Comparison of ENCODE assay signal across 8 cellular contexts in genomic region chr12:57519758-57520007, GRCh38. TPM values are rescaled to one million over a fixed set of nuclear protein-coding genes. Genes with fewer than 3 reads are reported as not detected.
DNase-seq lines count a peak whose midpoint lies in the region; FAIRE-seq lines count a peak whose summit lies in the region.

No MANE protein-coding gene starts in this region.

- peak overlapping the region; percentile 100 for H3K27ac Mint-ChIP-seq in activated T-helper 1 cell treated with anti-CD3 and anti-CD28 coated beads, Interleukin-12 subunit alpha, Interleukin-12 subunit beta, Interleukin-2, Interleukin-4 antibody, amounts not matched to agents 30 ng/mL and 10 ng/mL and 1 ng/mL, durations not matched to agents 14 hours and 24 hours and 36 hours
- peak overlapping the region; percentile 99 for H3K27ac Mint-ChIP-seq in stimulated activated naive CD8-positive, alpha-beta T cell treated with anti-CD3 and anti-CD28 coated beads, Interleukin-15, Interleukin-2, amounts not matched to agents 100 ng/mL and 50 ng/mL, for 24 hours

- intact Hi-C loops in activated T-helper 1 cell treated with anti-CD3 and anti-CD28 coated beads, Interleukin-12 subunit alpha, Interleukin-12 subunit beta, Interleukin-2, Interleukin-4 antibody, amounts not matched to agents 30 ng/mL and 10 ng/mL and 1 ng/mL, durations not matched to agents 14 hours and 24 hours and 36 hours (cut with micrococcal nuclease), result loop anchor here (1.0 to 5.0 kb wide), 9 partner anchors 31 to 1592 kb away; partner anchors contain the start of genes ARHGAP9, CTDSP2, GLI1 and MARS1

- peak; percentile 35 for DNase-seq in activated CD8-positive, alpha-beta memory T cell treated with anti-CD3 and anti-CD28 coated beads, Interleukin-2, amount 50 U/mL, for 4 hours
- no peak for DNase-seq in activated CD8-positive, alpha-beta memory T cell treated with anti-CD3 and anti-CD28 coated beads for 24 hours
- no peak for DNase-seq in activated T-helper 1 cell treated with anti-CD3 and anti-CD28 coated beads, Interleukin-12 subunit alpha, Interleukin-12 subunit beta, Interleukin-2, Interleukin-4 antibody, amounts not matched to agents 30 ng/mL and 10 ng/mL and 1 ng/mL, durations not matched to agents 14 hours and 24 hours and 36 hours (ENCODE audit: low spot score)
- DNase-seq in urothelium cell line (ENCODE audit: low spot score), result no peak
- no peak for DNase-seq in NCI-H2081 treated with DMSO at 0.1 percent for 48 hours (lab: John Stamatoyannopoulos, UW)
- no peak for DNase-seq in DMS153 treated with DMSO at 0.1 percent for 48 hours (lab: John Stamatoyannopoulos, UW; ENCODE audit: unreplicated experiment)

- peak overlapping the region; percentile 97 for H3K4me3 Mint-ChIP-seq in activated T-helper 1 cell treated with anti-CD3 and anti-CD28 coated beads, Interleukin-12 subunit alpha, Interleukin-12 subunit beta, Interleukin-2, Interleukin-4 antibody, amounts not matched to agents 30 ng/mL and 10 ng/mL and 1 ng/mL, durations not matched to agents 14 hours and 24 hours and 36 hours
- H3K4me3 Mint-ChIP-seq in stimulated activated naive CD8-positive, alpha-beta T cell treated with anti-CD3 and anti-CD28 coated beads, Interleukin-15, Interleukin-2, amounts not matched to agents 100 ng/mL and 50 ng/mL, for 24 hours, result peak overlapping the region; percentile 85

- no peaks in the 10 kb centered on the region for H3K9me3 Mint-ChIP-seq in activated T-helper 1 cell treated with anti-CD3 and anti-CD28 coated beads, Interleukin-12 subunit alpha, Interleukin-12 subunit beta, Interleukin-2, Interleukin-4 antibody, amounts not matched to agents 30 ng/mL and 10 ng/mL and 1 ng/mL, durations not matched to agents 14 hours and 24 hours and 36 hours
- no peaks in the 10 kb centered on the region for H3K9me3 Mint-ChIP-seq in stimulated activated naive CD8-positive, alpha-beta T cell treated with anti-CD3 and anti-CD28 coated beads, Interleukin-15, Interleukin-2, amounts not matched to agents 100 ng/mL and 50 ng/mL, for 24 hours

- H3K27me3 Mint-ChIP-seq in activated T-helper 1 cell treated with anti-CD3 and anti-CD28 coated beads, Interleukin-12 subunit alpha, Interleukin-12 subunit beta, Interleukin-2, Interleukin-4 antibody, amounts not matched to agents 30 ng/mL and 10 ng/mL and 1 ng/mL, durations not matched to agents 14 hours and 24 hours and 36 hours (ENCODE audit: insufficient read depth), result no peaks in the 10 kb centered on the region
- H3K27me3 Mint-ChIP-seq in stimulated activated naive CD8-positive, alpha-beta T cell treated with anti-CD3 and anti-CD28 coated beads, Interleukin-15, Interleukin-2, amounts not matched to agents 100 ng/mL and 50 ng/mL, for 24 hours, result no peaks in the 10 kb centered on the region

- peaks cover 62% of the 10 kb centered on the region for H3K4me1 Mint-ChIP-seq in activated T-helper 1 cell treated with anti-CD3 and anti-CD28 coated beads, Interleukin-12 subunit alpha, Interleukin-12 subunit beta, Interleukin-2, Interleukin-4 antibody, amounts not matched to agents 30 ng/mL and 10 ng/mL and 1 ng/mL, durations not matched to agents 14 hours and 24 hours and 36 hours (ENCODE audit: low read depth)
- peaks cover 59% of the 10 kb centered on the region for H3K4me1 Mint-ChIP-seq in stimulated activated naive CD8-positive, alpha-beta T cell treated with anti-CD3 and anti-CD28 coated beads, Interleukin-15, Interleukin-2, amounts not matched to agents 100 ng/mL and 50 ng/mL, for 24 hours (ENCODE audit: low read depth)

- peaks cover 48% of the 10 kb centered on the region for H3K36me3 Mint-ChIP-seq in activated T-helper 1 cell treated with anti-CD3 and anti-CD28 coated beads, Interleukin-12 subunit alpha, Interleukin-12 subunit beta, Interleukin-2, Interleukin-4 antibody, amounts not matched to agents 30 ng/mL and 10 ng/mL and 1 ng/mL, durations not matched to agents 14 hours and 24 hours and 36 hours (ENCODE audit: low read depth)
- peaks cover 56% of the 10 kb centered on the region for H3K36me3 Mint-ChIP-seq in stimulated activated naive CD8-positive, alpha-beta T cell treated with anti-CD3 and anti-CD28 coated beads, Interleukin-15, Interleukin-2, amounts not matched to agents 100 ng/mL and 50 ng/mL, for 24 hours (ENCODE audit: low read depth)

- peak overlapping the region; percentile 86 for H3K4me3 ChIP-seq in iPS-11a (ENCODE audit: low read depth, low read length)

- no peak for FAIRE-seq in urothelium cell line (lab: Jason Lieb, UNC)

RNA-seq across cellular contexts. Expression of gene DDIT3, which starts 0.6 kb away (rescaled TPM):
- 17.8 and 18.1 TPM in 2 replicates for total RNA-seq in activated T-helper 1 cell treated with anti-CD3 and anti-CD28 coated beads, Interleukin-12 subunit alpha, Interleukin-12 subunit beta, Interleukin-2, Interleukin-4 antibody, amounts not matched to agents 30 ng/mL and 10 ng/mL and 1 ng/mL, durations not matched to agents 14 hours and 24 hours and 36 hours

RNA-seq across cellular contexts. Expression of gene MBD6, which starts 2.9 kb away (rescaled TPM):
- 63.3 and 66.8 TPM in 2 replicates for total RNA-seq in activated T-helper 1 cell treated with anti-CD3 and anti-CD28 coated beads, Interleukin-12 subunit alpha, Interleukin-12 subunit beta, Interleukin-2, Interleukin-4 antibody, amounts not matched to agents 30 ng/mL and 10 ng/mL and 1 ng/mL, durations not matched to agents 14 hours and 24 hours and 36 hours

RNA-seq across cellular contexts. Expression of gene DCTN2, which starts 27.3 kb away (rescaled TPM):
- 78.6 and 83.5 TPM in 2 replicates for total RNA-seq in activated T-helper 1 cell treated with anti-CD3 and anti-CD28 coated beads, Interleukin-12 subunit alpha, Interleukin-12 subunit beta, Interleukin-2, Interleukin-4 antibody, amounts not matched to agents 30 ng/mL and 10 ng/mL and 1 ng/mL, durations not matched to agents 14 hours and 24 hours and 36 hours

RNA-seq across cellular contexts. Expression of gene KIF5A, which starts 30.2 kb away (rescaled TPM):
- total RNA-seq in activated T-helper 1 cell treated with anti-CD3 and anti-CD28 coated beads, Interleukin-12 subunit alpha, Interleukin-12 subunit beta, Interleukin-2, Interleukin-4 antibody, amounts not matched to agents 30 ng/mL and 10 ng/mL and 1 ng/mL, durations not matched to agents 14 hours and 24 hours and 36 hours, result 2.4 TPM in 2 replicates

RNA-seq across cellular contexts. Expression of gene MARS1, which starts 31.8 kb away (rescaled TPM):
- total RNA-seq in activated T-helper 1 cell treated with anti-CD3 and anti-CD28 coated beads, Interleukin-12 subunit alpha, Interleukin-12 subunit beta, Interleukin-2, Interleukin-4 antibody, amounts not matched to agents 30 ng/mL and 10 ng/mL and 1 ng/mL, durations not matched to agents 14 hours and 24 hours and 36 hours, result 283 and 318 TPM in 2 replicates
